Comparison of ENCODE assay signal across 8 cellular contexts in the genomic region with DNA sequence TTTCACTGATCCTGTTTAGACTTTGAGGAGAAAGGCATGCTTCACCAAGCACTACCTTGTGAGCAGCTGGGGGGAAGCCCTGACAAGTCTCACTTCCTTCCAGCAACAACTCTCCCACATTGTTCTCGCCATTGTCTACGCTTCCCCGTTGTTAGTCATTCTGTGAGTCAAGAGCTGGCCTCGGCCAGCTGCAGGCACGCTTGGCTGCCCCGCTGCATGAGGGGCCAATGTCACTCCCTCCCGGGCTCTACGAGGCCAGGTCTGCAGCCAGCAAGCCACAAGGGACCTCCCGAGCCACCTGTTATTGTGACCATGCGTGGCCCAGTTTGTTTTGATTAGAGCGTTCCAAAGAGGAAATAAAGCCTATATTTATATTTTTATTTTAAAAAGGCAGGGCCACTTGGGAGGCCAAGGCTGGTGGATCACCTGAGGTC.
DNase-seq lines count a peak whose midpoint lies in the region; ATAC-seq and TF ChIP-seq lines count a peak whose summit lies in the region.

No MANE protein-coding gene starts in this region.

- peaks cover 74% of the 10 kb centered on the region for H3K4me1 ChIP-seq in OCI-LY1 (ENCODE audit: insufficient read depth, low read length, severe bottlenecking)

- H3K4me1 Mint-ChIP-seq in CD14-positive monocyte: peaks cover 14% of the 10 kb centered on the region
- H3K4me1 Mint-ChIP-seq in stimulated activated memory B cell treated with anti-CD40 and anti-IgM and Interleukin-4, amounts not matched to agents 10 μg/mL and 1 μg/mL and 100 μg/mL, for 72 hours: peaks cover 57% of the 10 kb centered on the region

- no peaks in the 10 kb centered on the region for H3K36me3 Mint-ChIP-seq in CD14-positive monocyte
- H3K36me3 Mint-ChIP-seq in stimulated activated memory B cell treated with anti-CD40 and anti-IgM and Interleukin-4, amounts not matched to agents 10 μg/mL and 1 μg/mL and 100 μg/mL, for 72 hours: no peaks in the 10 kb centered on the region

- peak overlapping the region; percentile 38; the same call in 1 of the 2 replicates for H3K4me2 ChIP-seq in OCI-LY1 (ENCODE audit: low read length)

- peak; percentile 99 for ATAC-seq in GM18870 (IDR thresholded peaks at IDR 0.05; ENCODE audit: unreplicated experiment)
- peak; percentile 98 for ATAC-seq in HG03039 (IDR thresholded peaks at IDR 0.05; ENCODE audit: unreplicated experiment)
- ATAC-seq in stimulated activated memory B cell treated with anti-CD40 and anti-IgM and Interleukin-4, amounts not matched to agents 10 μg/mL and 1 μg/mL and 100 μg/mL, for 72 hours: peak; percentile 100
- no peak for ATAC-seq in left lobe of liver

- no peaks in the 10 kb centered on the region for H3F3A ChIP-seq in OCI-LY1 (ENCODE audit: insufficient read depth, low read length)

- no peak for TF ChIP-seq CTCF in CD14-positive monocyte (IDR thresholded peaks at IDR 0.05)
- TF ChIP-seq CTCF in OCI-LY1 (IDR thresholded peaks at IDR 0.05; ENCODE audit: low read length): no peak
- no peak for TF ChIP-seq CTCF in fibroblast of the aortic adventitia (IDR thresholded peaks at IDR 0.05; ENCODE audit: insufficient read depth, low read length)

- H4K20me1 ChIP-seq in OCI-LY1 (ENCODE audit: insufficient read depth, low read length): no peaks in the 10 kb centered on the region

- no peaks in the 10 kb centered on the region for H3K79me2 ChIP-seq in OCI-LY1 (ENCODE audit: insufficient read depth, low read length)

- peak overlapping the region; percentile 75 to 92 (median 84) for H3K27ac Mint-ChIP-seq in CD14-positive monocyte
- H3K27ac Mint-ChIP-seq in stimulated activated memory B cell treated with anti-CD40 and anti-IgM and Interleukin-4, amounts not matched to agents 10 μg/mL and 1 μg/mL and 100 μg/mL, for 72 hours: peak overlapping the region; percentile 87

- DNase-seq in CD14-positive monocyte (ENCODE audit: low spot score): peak; percentile 84
- peak; percentile 80 for DNase-seq in fibroblast of the aortic adventitia (ENCODE audit: low read depth)
- no peak for DNase-seq in left lobe of liver (ENCODE audit: low spot score)
- no peak for DNase-seq in occipital lobe (lab: John Stamatoyannopoulos, UW)

- H3K4me3 Mint-ChIP-seq in CD14-positive monocyte: peak overlapping the region in 1 of 2 donors; percentile 79
- H3K4me3 Mint-ChIP-seq in stimulated activated memory B cell treated with anti-CD40 and anti-IgM and Interleukin-4, amounts not matched to agents 10 μg/mL and 1 μg/mL and 100 μg/mL, for 72 hours: peak overlapping the region; percentile 20

- H3K27ac ChIP-seq in OCI-LY1 (ENCODE audit: low read depth, low read length, poor library complexity, severe bottlenecking): peak overlapping the region; percentile 96

- H2AFZ ChIP-seq in OCI-LY1 (ENCODE audit: low read length): no peak overlapping the region

- peaks cover 0 to 7% (median 2%) of the 10 kb centered on the region in 7 donors for H3K9me3 Mint-ChIP-seq in CD14-positive monocyte
- peaks cover 9% of the 10 kb centered on the region for H3K9me3 Mint-ChIP-seq in stimulated activated memory B cell treated with anti-CD40 and anti-IgM and Interleukin-4, amounts not matched to agents 10 μg/mL and 1 μg/mL and 100 μg/mL, for 72 hours

- no peaks in the 10 kb centered on the region for H3K9me2 ChIP-seq in OCI-LY1 (ENCODE audit: low read depth, low read length)

- H3K9me3 ChIP-seq in OCI-LY1 (ENCODE audit: low read length): peaks cover 7% of the 10 kb centered on the region

- H3K36me3 ChIP-seq in OCI-LY1 (ENCODE audit: insufficient read depth, low read length): no peaks in the 10 kb centered on the region; the same call in 1 of the 2 replicates

- H3K27me3 ChIP-seq in OCI-LY1 (ENCODE audit: insufficient read depth, low read length): no peaks in the 10 kb centered on the region

- peaks cover 2 to 9% (median 6%) of the 10 kb centered on the region in 3 donors for H3K27me3 Mint-ChIP-seq in CD14-positive monocyte (ENCODE audit: low read depth in 3 of 3)
- no peaks in the 10 kb centered on the region for H3K27me3 Mint-ChIP-seq in stimulated activated memory B cell treated with anti-CD40 and anti-IgM and Interleukin-4, amounts not matched to agents 10 μg/mL and 1 μg/mL and 100 μg/mL, for 72 hours

- H3K4me3 ChIP-seq in OCI-LY1 (ENCODE audit: low read depth, low read length, poor library complexity, severe bottlenecking) (no peak overlapping the region), fibroblast of the aortic adventitia (ENCODE audit: low read depth, low read length) (no peak overlapping the region)

- no peak overlapping the region; the same call in 1 of the 2 replicates for H3K9ac ChIP-seq in OCI-LY1 (ENCODE audit: low read length)

- intact Hi-C loops in CD14-positive monocyte (cut with micrococcal nuclease): no loop called here

Comparison
In these comparisons a context has a peak if more than half of its experiments do, and no peak if none do; other contexts are left out.
1. DNase-seq: peak in CD14-positive monocyte (single experiment) and fibroblast of the aortic adventitia (single experiment); none in left lobe of liver (single experiment) and occipital lobe (single experiment).